Comparison of ENCODE assay signal across 11 cellular contexts in genomic region chr5:59037453-59038168, GRCh38.
A peak's percentile ranks its signal among the peaks of the same experiment; 100 is the strongest.
DNase-seq lines count a peak whose midpoint lies in the region; ATAC-seq and TF ChIP-seq lines count a peak whose summit lies in the region.
"Had no signal": no experiment of that assay in that cellular context is flagged by ENCODE, and none has a peak within 500 bp of the region (broad histone marks: within the 10 kb centered on the region; RNA-seq: fewer than 3 reads in every experiment).

No MANE protein-coding gene starts in this region.

- H3K9me3 ChIP-seq in left lung (no peaks in the 10 kb centered on the region), thymus (ENCODE audit: control insufficient read depth) (no peaks in the 10 kb centered on the region)

- peak overlapping the region; percentile 91 for H3K4me3 Mint-ChIP-seq in activated naive CD4-positive, alpha-beta T cell treated with anti-CD3 and anti-CD28 coated beads, Interleukin-2, amount 50 U/mL, for 24 hours
- H3K4me3 Mint-ChIP-seq in activated T-helper 17 cell treated with anti-CD3 and anti-CD28 coated beads, Interleukin-2, amount 50 U/mL, for 72 hours, result peak overlapping the region; percentile 96

- intact Hi-C loops in left lung (cut with DNase I), result no loop called here

- peaks cover 77% of the 10 kb centered on the region for H3K4me1 Mint-ChIP-seq in activated naive CD4-positive, alpha-beta T cell treated with anti-CD3 and anti-CD28 coated beads, Interleukin-2, amount 50 U/mL, for 24 hours
- H3K4me1 Mint-ChIP-seq in activated T-helper 17 cell treated with anti-CD3 and anti-CD28 coated beads, Interleukin-2, amount 50 U/mL, for 72 hours, result peaks cover 18% of the 10 kb centered on the region

- peak overlapping the region; percentile 98 for H3K27ac Mint-ChIP-seq in activated naive CD4-positive, alpha-beta T cell treated with anti-CD3 and anti-CD28 coated beads, Interleukin-2, amount 50 U/mL, for 24 hours
- H3K27ac Mint-ChIP-seq in activated T-helper 17 cell treated with anti-CD3 and anti-CD28 coated beads, Interleukin-2, amount 50 U/mL, for 72 hours, result peak overlapping the region; percentile 90
- H3K27ac Mint-ChIP-seq: dendritic cell treated with granulocyte-macrophage colony-stimulating factor and Interleukin-4, amounts not matched to agents 40 ng/mL and 50 ng/mL, for 4 days had no signal

- TF ChIP-seq CTCF in left lung (IDR thresholded peaks at IDR 0.05), result no peak

- H3K4me3 ChIP-seq in left lung, result peak overlapping the region; percentile 53 to 72
- H3K4me3 ChIP-seq in thymus (ENCODE audit: low read length), result peak overlapping the region; percentile 89

- no peak for ATAC-seq in activated T-helper 17 cell treated with anti-CD3 and anti-CD28 coated beads, Interleukin-2, amount 50 U/mL, for 72 hours (replicated peaks)
- ATAC-seq in left lung (no peak), GM21529 (IDR thresholded peaks at IDR 0.05; ENCODE audit: unreplicated experiment) (no peak)

- H3K27me3 ChIP-seq in left lung (no peaks in the 10 kb centered on the region), thymus (ENCODE audit: control insufficient read depth, insufficient read depth) (no peaks in the 10 kb centered on the region)

- H3K36me3 ChIP-seq in left lung (no peaks in the 10 kb centered on the region), thymus (ENCODE audit: control insufficient read depth, insufficient read depth) (no peaks in the 10 kb centered on the region)

- H3K27ac ChIP-seq in left lung (peak overlapping the region; percentile 92 to 93), thymus (ENCODE audit: low read depth) (peak overlapping the region; percentile 96)

- H3K36me3 Mint-ChIP-seq in activated naive CD4-positive, alpha-beta T cell treated with anti-CD3 and anti-CD28 coated beads, Interleukin-2, amount 50 U/mL, for 24 hours, result peaks cover 3% of the 10 kb centered on the region
- peaks cover 77% of the 10 kb centered on the region for H3K36me3 Mint-ChIP-seq in activated T-helper 17 cell treated with anti-CD3 and anti-CD28 coated beads, Interleukin-2, amount 50 U/mL, for 72 hours (ENCODE audit: low read depth)

- 49% methylated on average over 5 of the region's 5 CpGs for WGBS in thymus

- H3K27me3 Mint-ChIP-seq in activated naive CD4-positive, alpha-beta T cell treated with anti-CD3 and anti-CD28 coated beads, Interleukin-2, amount 50 U/mL, for 24 hours, result no peaks in the 10 kb centered on the region
- H3K27me3 Mint-ChIP-seq in activated T-helper 17 cell treated with anti-CD3 and anti-CD28 coated beads, Interleukin-2, amount 50 U/mL, for 72 hours, result no peaks in the 10 kb centered on the region

- peaks cover 19 to 75% of the 10 kb centered on the region in 2 donors for H3K4me1 ChIP-seq in left lung
- H3K4me1 ChIP-seq in thymus (ENCODE audit: control insufficient read depth, insufficient read depth, low read length), result peaks cover 2% of the 10 kb centered on the region

- no peaks in the 10 kb centered on the region for H3K9me3 Mint-ChIP-seq in activated naive CD4-positive, alpha-beta T cell treated with anti-CD3 and anti-CD28 coated beads, Interleukin-2, amount 50 U/mL, for 24 hours
- no peaks in the 10 kb centered on the region for H3K9me3 Mint-ChIP-seq in activated T-helper 17 cell treated with anti-CD3 and anti-CD28 coated beads, Interleukin-2, amount 50 U/mL, for 72 hours
- H3K9me3 Mint-ChIP-seq: dendritic cell treated with granulocyte-macrophage colony-stimulating factor and Interleukin-4, amounts not matched to agents 40 ng/mL and 50 ng/mL, for 4 days had no signal

- no peak for DNase-seq in activated naive CD4-positive, alpha-beta T cell treated with Interleukin-2 at 50 U/mL for 16 hours
- no peak for DNase-seq in left lung
- no peak for DNase-seq in SHP77 (lab: John Stamatoyannopoulos, UW)
- DNase-seq in NAMALWA (ENCODE audit: low spot score), result no peak
- DNase-seq: DND-41, Karpas-422 had no signal
